In genomic region chr17:76373481-76373825, GRCh38 we compare ENCODE assay signal across 20 cellular contexts. TPM values are rescaled to one million over a fixed set of nuclear protein-coding genes. Genes with fewer than 3 reads are reported as not detected.
A peak's percentile ranks its signal among the peaks of the same experiment; 100 is the strongest.
DNase-seq lines count a peak whose midpoint lies in the region; ATAC-seq and TF ChIP-seq lines count a peak whose summit lies in the region.
"Had no signal": no experiment of that assay in that cellular context is flagged by ENCODE, and none has a peak within 500 bp of the region (broad histone marks: within the 10 kb centered on the region; RNA-seq: fewer than 3 reads in every experiment).

No MANE protein-coding gene starts in this region.

- peak overlapping the region; percentile 43 for H3K14ac ChIP-seq in IMR-90 (replicated peaks; ENCODE audit: low read depth, low read length)

- BruUV-seq in IMR-90 (replicated peaks; lab: Mats Ljungman, UMichigan) = no TSS peak

- H3K79me1 ChIP-seq in IMR-90 (ENCODE audit: low read depth in 1 of 2, low read length in 2 of 2) = peaks cover 9 to 35% of the 10 kb centered on the region in 2 experiments; a peak in 2 of 4 replicates

- H3K9me3 ChIP-seq in GM23248 (ENCODE audit: low read depth) (no peaks in the 10 kb centered on the region), IMR-90 (ENCODE audit: control insufficient read depth, insufficient read depth, low read length) (no peaks in the 10 kb centered on the region), uterus (no peaks in the 10 kb centered on the region)
- H3K9me3 ChIP-seq: Caco-2, colonic mucosa, Peyer's patch, psoas muscle had no signal

- no peak overlapping the region for H3K56ac ChIP-seq in IMR-90 (ENCODE audit: extremely low read depth, insufficient read depth, low read length)

- H3K27ac Mint-ChIP-seq in brain (peak overlapping the region in 4 of 5 experiments; percentile 14 to 96 (median 60)), nephron progenitor cell (peak overlapping the region; percentile 48)
- H3K27ac Mint-ChIP-seq: activated B cell treated with CpG ODN at 0.5 μM for 24 hours; activated CD4-positive, alpha-beta T cell treated with anti-CD3 and anti-CD28 coated beads, Interleukin-2, amount 10 ng/mL, durations not matched to agents 7 days and 5 days; activated naive CD4-positive, alpha-beta T cell treated with anti-CD3 and anti-CD28 coated beads, Interleukin-2, amount 50 U/mL, for 72 hours; stimulated activated effector memory CD8-positive, alpha-beta T cell treated with anti-CD3 and anti-CD28 coated beads, Interleukin-12 subunit alpha, Interleukin-12 subunit beta, amount 100 ng/mL, for 72 hours; type B pancreatic cell had no signal

- H2AFZ ChIP-seq in GM23248 (no peak overlapping the region), IMR-90 (replicated peaks; ENCODE audit: low read length, poor library complexity) (no peak overlapping the region)

- intact Hi-C loops in IMR-90 (cut with micrococcal nuclease) (no loop called here), uterus (cut with DNase I; ENCODE audit: low total_unique reads) (no loop called here)

- 76 to 84% methylated on average over 6 to 9 of the region's 9 CpGs for WGBS in GM23248 (ENCODE audit: low coverage in 1 of 2, low lambda C conversion rate in 2 of 2, missing lambda C conversion rate in 2 of 2), 2 experiments
- 100% methylated on average over 1 of the region's 9 CpGs; no CpG with 5 or more reads in 1 of the 2 experiments for WGBS in IMR-90 (ENCODE audit: extremely low coverage in 2 of 2, insufficient read length in 1 of 2), 2 experiments

- H3K36me3 ChIP-seq in GM23248 (ENCODE audit: low read depth) = no peaks in the 10 kb centered on the region
- no peaks in the 10 kb centered on the region for H3K36me3 ChIP-seq in IMR-90 (ENCODE audit: control insufficient read depth, insufficient read depth, low read length)
- H3K36me3 ChIP-seq in uterus = no peaks in the 10 kb centered on the region
- H3K36me3 ChIP-seq: colonic mucosa, Peyer's patch had no signal

- TF ChIP-seq POLR2A in IMR-90 (IDR thresholded peaks at IDR 0.05; ENCODE audit: low read depth, low read length) (no peak), uterus (IDR thresholded peaks at IDR 0.05) (no peak)

- H3K23ac ChIP-seq in IMR-90 (ENCODE audit: low read depth, low read length) = 0 out of 2 replicates have a peak overlapping the region, but pooled peaks have one; percentile 24

- H3K4me3 ChIP-seq in GM23248 = no peak overlapping the region
- no peak overlapping the region for H3K4me3 ChIP-seq in IMR-90 (ENCODE audit: insufficient read depth, low read depth, low read length)
- no peak overlapping the region for H3K4me3 ChIP-seq in uterus
- H3K4me3 ChIP-seq: colonic mucosa, Peyer's patch, psoas muscle had no signal

- no peak overlapping the region for H2AK9ac ChIP-seq in IMR-90 (replicated peaks; ENCODE audit: low read depth, low read length, poor library complexity)

- peak overlapping the region; percentile 76; the same call in 1 of the 2 replicates for H4K91ac ChIP-seq in IMR-90 (ENCODE audit: insufficient read depth, low read depth, low read length)

- H3K27ac ChIP-seq in GM23248 (peak overlapping the region; percentile 99), IMR-90 (ENCODE audit: insufficient read depth, low read length) (peak overlapping the region; percentile 19), uterus (no peak overlapping the region)
- H3K27ac ChIP-seq: colonic mucosa, Peyer's patch, psoas muscle had no signal

- in situ Hi-C loops in GM23248 (cut with MboI) (no loop called here), IMR-90 (cut with MboI; ENCODE audit: low sequenced_read_pairs) (no loop called here)

- no peaks in the 10 kb centered on the region for H3K9me2 ChIP-seq in GM23248 (ENCODE audit: insufficient read depth)

- no peak overlapping the region for H3K18ac ChIP-seq in IMR-90 (ENCODE audit: low read depth, low read length)

- peak overlapping the region; percentile 70; the same call in 1 of the 2 replicates for H2BK120ac ChIP-seq in IMR-90 (ENCODE audit: low read depth, low read length)

- TF ChIP-seq CTCF in IMR-90 (conservative IDR thresholded peaks at IDR 0.05; ENCODE audit: low read depth, low read length) (no peak), brain (conservative IDR thresholded peaks at IDR 0.05) (no peak), nephron progenitor cell (IDR thresholded peaks at IDR 0.05) (no peak), uterus (IDR thresholded peaks at IDR 0.05) (no peak)

- peaks cover 42% of the 10 kb centered on the region for H3F3A ChIP-seq in GM23248 (ENCODE audit: insufficient read depth)

- no peaks in the 10 kb centered on the region for H4K20me1 ChIP-seq in GM23248 (ENCODE audit: insufficient read depth)
- H4K20me1 ChIP-seq in IMR-90 (ENCODE audit: insufficient read depth, low read length) = peaks cover 3% of the 10 kb centered on the region; the same call in 1 of the 2 replicates

- POLR2A ChIA-PET in IMR-90 (lab: Charles Lee; ENCODE audit: unreplicated experiment) = no interaction called here

- DNase-seq in GM23248 (no peak), IMR-90 (no peak), nephron progenitor cell (no peak), left lobe of liver (ENCODE audit: low spot score) (no peak), uterus (no peak)
- DNase-seq in stimulated activated CD4-positive, alpha-beta T cell treated with anti-CD3 and anti-CD28 coated beads, Interleukin-1b, Interleukin-23, amount 100 ng/mL, for 48 hours = no peak
- DNase-seq: activated B cell treated with CpG ODN at 0.5 μM for 24 hours; activated CD4-positive, alpha-beta T cell treated with anti-CD3 and anti-CD28 coated beads, Interleukin-2, amount 10 ng/mL, durations not matched to agents 7 days and 5 days; activated effector memory CD4-positive, alpha-beta T cell treated with Interleukin-2 at 50 U/mL for 16 hours; Caco-2; colonic mucosa; effector CD4-positive, alpha-beta T cell; NCI-H146; Peyer's patch; psoas muscle had no signal

- dilution Hi-C loops in IMR-90 (cut with HindIII; ENCODE audit: low sequenced_read_pairs, unreplicated experiment) = no loop called here

- H2AK5ac ChIP-seq in IMR-90 (ENCODE audit: low read depth, low read length) = peak overlapping the region; percentile 83; the same call in 1 of the 2 replicates

- no peak for ATAC-seq in IMR-90 (ENCODE audit: low read depth)
- no peak for ATAC-seq in left lobe of liver
- ATAC-seq: activated naive CD4-positive, alpha-beta T cell treated with anti-CD3 and anti-CD28 coated beads, Interleukin-2, amount 50 U/mL, for 72 hours; psoas muscle; stimulated activated effector memory CD8-positive, alpha-beta T cell treated with anti-CD3 and anti-CD28 coated beads, Interleukin-12 subunit alpha, Interleukin-12 subunit beta, amount 100 ng/mL, for 72 hours had no signal

- no peak for TF ChIP-seq RAD21 in IMR-90 (IDR thresholded peaks at IDR 0.05; ENCODE audit: low read length)

- no peaks in the 10 kb centered on the region for H3K27me3 ChIP-seq in GM23248 (replicated peaks; ENCODE audit: insufficient read depth)
- H3K27me3 ChIP-seq in IMR-90 (ENCODE audit: control insufficient read depth, insufficient read depth, low read length) = no peaks in the 10 kb centered on the region
- no peaks in the 10 kb centered on the region for H3K27me3 ChIP-seq in uterus
- H3K27me3 ChIP-seq: colonic mucosa, Peyer's patch had no signal

- CTCF ChIA-PET in IMR-90 (lab: Yijun Ruan, JAX) = interaction anchor here (0.6 to 1.0 kb wide), 3 partner anchors 10 to 69 kb away, joined by 3 to 4 read pairs (median 4); no protein-coding TSS in a partner anchor

- H3K4me1 Mint-ChIP-seq in brain (peaks cover 55% of the 10 kb centered on the region), nephron progenitor cell (peaks cover 42% of the 10 kb centered on the region)
- H3K4me1 Mint-ChIP-seq: activated B cell treated with CpG ODN at 0.5 μM for 24 hours had no signal

- peaks cover 8% of the 10 kb centered on the region; the same call in 1 of the 2 replicates for H3K79me2 ChIP-seq in GM23248 (ENCODE audit: insufficient read depth)

- H3K4me1 ChIP-seq in GM23248 (ENCODE audit: insufficient read depth) (peaks cover 45% of the 10 kb centered on the region), IMR-90 (ENCODE audit: control insufficient read depth, insufficient read depth, low read length) (peaks cover 23% of the 10 kb centered on the region), uterus (no peaks in the 10 kb centered on the region)
- H3K4me1 ChIP-seq: colonic mucosa, Peyer's patch had no signal

- H3K4me3 Mint-ChIP-seq in brain (peak overlapping the region in 2 of 5 experiments; percentile 58), nephron progenitor cell (peak overlapping the region; percentile 25)
- H3K4me3 Mint-ChIP-seq: activated B cell treated with CpG ODN at 0.5 μM for 24 hours; activated CD4-positive, alpha-beta T cell treated with anti-CD3 and anti-CD28 coated beads, Interleukin-2, amount 10 ng/mL, durations not matched to agents 7 days and 5 days; stimulated activated effector memory CD8-positive, alpha-beta T cell treated with anti-CD3 and anti-CD28 coated beads, Interleukin-12 subunit alpha, Interleukin-12 subunit beta, amount 100 ng/mL, for 72 hours; type B pancreatic cell had no signal

- H3K36me3 Mint-ChIP-seq in brain = peaks cover 4% of the 10 kb centered on the region
- H3K36me3 Mint-ChIP-seq in nephron progenitor cell (ENCODE audit: low read depth) = peaks cover 5% of the 10 kb centered on the region
- H3K36me3 Mint-ChIP-seq: activated naive CD4-positive, alpha-beta T cell treated with anti-CD3 and anti-CD28 coated beads, Interleukin-2, amount 50 U/mL, for 72 hours; stimulated activated effector memory CD8-positive, alpha-beta T cell treated with anti-CD3 and anti-CD28 coated beads, Interleukin-12 subunit alpha, Interleukin-12 subunit beta, amount 100 ng/mL, for 72 hours had no signal

- H3K4me2 ChIP-seq in GM23248 (ENCODE audit: unreplicated experiment) = no peak overlapping the region
- H3K4me2 ChIP-seq in IMR-90 (ENCODE audit: low read depth, low read length) = no peak overlapping the region

- peak overlapping the region; percentile 99 for H2BK5ac ChIP-seq in IMR-90 (ENCODE audit: low read depth, low read length, poor library complexity, severe bottlenecking)

- H2BK20ac ChIP-seq in IMR-90 (ENCODE audit: low read depth, low read length) = peak overlapping the region; percentile 76; the same call in 1 of the 2 replicates

- peak overlapping the region; percentile 62; the same call in 1 of the 3 replicates for H2BK15ac ChIP-seq in IMR-90 (ENCODE audit: low read depth, low read length)

- H4K5ac ChIP-seq in IMR-90 (ENCODE audit: low read depth, low read length) = no peak overlapping the region

- H3K9me3 Mint-ChIP-seq in brain (peaks cover 0 to 4% (median 3%) of the 10 kb centered on the region in 5 experiments), nephron progenitor cell (peaks cover 12% of the 10 kb centered on the region)
- H3K9me3 Mint-ChIP-seq: activated B cell treated with CpG ODN at 0.5 μM for 24 hours; activated CD4-positive, alpha-beta T cell treated with anti-CD3 and anti-CD28 coated beads, Interleukin-2, amount 10 ng/mL, durations not matched to agents 7 days and 5 days; activated naive CD4-positive, alpha-beta T cell treated with anti-CD3 and anti-CD28 coated beads, Interleukin-2, amount 50 U/mL, for 72 hours; CD14-positive monocyte; stimulated activated effector memory CD8-positive, alpha-beta T cell treated with anti-CD3 and anti-CD28 coated beads, Interleukin-12 subunit alpha, Interleukin-12 subunit beta, amount 100 ng/mL, for 72 hours had no signal

- no peak overlapping the region for H3K9ac ChIP-seq in GM23248
- H3K9ac ChIP-seq in IMR-90 (ENCODE audit: low read depth, low read length) = no peak overlapping the region

- H3K9me1 ChIP-seq in IMR-90 (ENCODE audit: insufficient read depth, low read length) = peaks cover 21% of the 10 kb centered on the region

- H4K8ac ChIP-seq in IMR-90 (ENCODE audit: low read depth in 2 of 2, low read length in 2 of 2) = peak overlapping the region; percentile 36 to 52; a peak in 3 of 4 replicates

- H3K27me3 Mint-ChIP-seq in brain = no peaks in the 10 kb centered on the region
- H3K27me3 Mint-ChIP-seq in nephron progenitor cell (ENCODE audit: low read depth, poor library complexity) = peaks cover 11% of the 10 kb centered on the region
- H3K27me3 Mint-ChIP-seq: activated CD4-positive, alpha-beta T cell treated with anti-CD3 and anti-CD28 coated beads, Interleukin-2, amount 10 ng/mL, durations not matched to agents 7 days and 5 days had no signal

- peak overlapping the region; percentile 83 for H3K4ac ChIP-seq in IMR-90 (ENCODE audit: low read depth, low read length)

RNA-seq across cellular contexts. Expression of gene SPHK1, which starts 11.0 kb away (rescaled TPM):
- total RNA-seq in GM23248 (2014; rRNA removed; shearing (Covaris generic)) = 112 and 113 TPM in 2 replicates
- 69.2 and 72.3 TPM in 2 replicates for polyA plus RNA-seq in GM23248 (2016; fragmentation: Nextera tagmentation; extraction: Ambion mirVana)
- 44.4 and 45.8 TPM in 2 replicates for total RNA-seq in IMR-90 (2012; rRNA removed)
- 82.7 and 94.2 TPM in 2 replicates for polyA plus RNA-seq in IMR-90 (2012; rRNA removed)
- 89.5 and 99.7 TPM in 2 replicates for polyA plus RNA-seq in IMR-90 (2012; cell fraction: cytosol; rRNA removed)
- polyA plus RNA-seq in IMR-90 (2012; cell fraction: nucleus; rRNA removed; ENCODE audit: low replicate concordance) = 571 and 890 TPM in 2 replicates
- 1.6 TPM for polyA plus RNA-seq in brain (ENCODE audit: insufficient read depth, low read depth, low replicate concordance)
- total RNA-seq in left lobe of liver = 0.93 TPM
- total RNA-seq in uterus = 10 to 100 TPM in 2 of 4 donors, 1 to 10 TPM in 2; 7.9 to 33.2 (median 12.0) TPM

RNA-seq across cellular contexts. Expression of gene PRPSAP1, which starts 19.7 kb away (rescaled TPM):
- 44.5 and 53.2 TPM in 2 replicates for total RNA-seq in GM23248 (2014; rRNA removed; shearing (Covaris generic))
- 55.1 and 56.5 TPM in 2 replicates for polyA plus RNA-seq in GM23248 (2016; fragmentation: Nextera tagmentation; extraction: Ambion mirVana)
- 29.2 and 34.4 TPM in 2 replicates for total RNA-seq in IMR-90 (2012; rRNA removed)
- 38.6 and 48.6 TPM in 2 replicates for polyA plus RNA-seq in IMR-90 (2012; rRNA removed)
- 29.6 and 34.4 TPM in 2 replicates for polyA plus RNA-seq in IMR-90 (2012; cell fraction: cytosol; rRNA removed)
- polyA plus RNA-seq in IMR-90 (2012; cell fraction: nucleus; rRNA removed; ENCODE audit: low replicate concordance) = 40.4 and 135 TPM in 2 replicates
- 59.4 TPM for polyA plus RNA-seq in brain (ENCODE audit: insufficient read depth, low read depth, low replicate concordance)
- 55.0 TPM for total RNA-seq in left lobe of liver
- 10 to 100 TPM; 52.4 to 82.3 (median 68.7) TPM for total RNA-seq in uterus

Comparison
In these comparisons a context has a peak if more than half of its experiments do, and no peak if none do; other contexts are left out.
1. H3K27ac ChIP-seq: peak in GM23248 (single experiment) and IMR-90 (single experiment); none in uterus (0 of 2).